Comparison of ENCODE assay signal across 8 cellular contexts in the genomic region with DNA sequence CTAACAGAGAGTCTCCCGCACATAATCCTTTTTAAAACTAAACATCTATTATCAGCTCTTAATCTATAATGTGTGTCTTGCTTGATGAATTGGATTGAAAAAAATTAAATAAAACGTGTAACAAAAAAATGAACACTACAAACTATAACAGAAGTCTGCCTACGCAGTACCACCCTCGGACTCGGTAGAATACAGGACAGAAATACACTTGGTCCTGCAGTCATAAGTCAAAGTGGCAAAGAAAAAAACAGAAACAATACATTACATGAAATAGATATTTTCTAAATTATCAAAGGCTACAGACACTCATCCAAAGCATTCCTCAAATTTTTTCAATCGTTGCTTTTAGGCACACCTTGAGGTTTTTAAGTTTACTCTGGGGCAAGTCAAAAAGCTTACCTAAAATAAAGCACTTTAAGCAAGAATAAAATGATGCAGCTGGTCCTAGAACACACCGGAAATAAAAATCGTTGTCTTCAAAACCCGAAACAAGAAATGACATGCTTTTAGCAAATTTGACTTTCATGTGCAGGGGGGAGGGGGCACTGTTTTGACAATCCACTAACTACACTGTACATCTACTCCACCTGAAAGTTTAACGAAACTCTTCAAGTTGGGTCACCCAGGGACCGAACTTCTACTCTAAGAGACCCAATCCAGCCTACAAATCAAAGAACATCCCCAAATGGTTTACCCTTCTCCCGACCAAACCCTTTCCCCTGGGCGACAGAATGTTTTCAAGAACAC. TPM values are rescaled to one million over a fixed set of nuclear protein-coding genes. Genes with fewer than 3 reads are reported as not detected.
A peak's percentile ranks its signal among the peaks of the same experiment; 100 is the strongest.
DNase-seq lines count a peak whose midpoint lies in the region; ATAC-seq, FAIRE-seq and TF ChIP-seq lines count a peak whose summit lies in the region.

No MANE protein-coding gene starts in this region.

- intact Hi-C loops in adrenal gland (cut with DNase I): no loop called here

- no peaks in the 10 kb centered on the region for H3K27me3 Mint-ChIP-seq in stimulated activated naive B cell treated with anti-CD40 and anti-IgM and Interleukin-4, amounts not matched to agents 10 μg/mL and 1 μg/mL and 100 μg/mL, for 72 hours

- peak overlapping the region; percentile 99 for H3K4me3 Mint-ChIP-seq in stimulated activated naive B cell treated with anti-CD40 and anti-IgM and Interleukin-4, amounts not matched to agents 10 μg/mL and 1 μg/mL and 100 μg/mL, for 72 hours

- DNase-seq in GM19239 (ENCODE audit: insufficient read length, low spot score): no peak
- no peak for DNase-seq in MG63
- no peak for DNase-seq in adrenal gland
- DNase-seq in left kidney (ENCODE audit: low read depth, low spot score): peak; percentile 27
- no peak for DNase-seq in stimulated activated naive B cell treated with anti-CD40 and anti-IgM and Interleukin-4, amounts not matched to agents 10 μg/mL and 1 μg/mL and 100 μg/mL, for 72 hours
- no peak for DNase-seq in NCI-H524 treated with DMSO at 0.1 percent for 48 hours (lab: John Stamatoyannopoulos, UW)
- DNase-seq in DMS79 treated with DMSO at 0.1 percent for 48 hours (lab: John Stamatoyannopoulos, UW): no peak
- DNase-seq in GF-D8 (lab: John Stamatoyannopoulos, UW): no peak

- no peaks in the 10 kb centered on the region for H3K9me3 Mint-ChIP-seq in stimulated activated naive B cell treated with anti-CD40 and anti-IgM and Interleukin-4, amounts not matched to agents 10 μg/mL and 1 μg/mL and 100 μg/mL, for 72 hours

- no peak for TF ChIP-seq POLR2A in adrenal gland (IDR thresholded peaks at IDR 0.05)

- ATAC-seq in stimulated activated naive B cell treated with anti-CD40 and anti-IgM and Interleukin-4, amounts not matched to agents 10 μg/mL and 1 μg/mL and 100 μg/mL, for 72 hours (replicated peaks): no peak

- H3K27me3 ChIP-seq in MG63 (no peaks in the 10 kb centered on the region), adrenal gland (no peaks in the 10 kb centered on the region)

- peak; percentile 88 for FAIRE-seq in GM19239 (lab: Jason Lieb, UNC)

- 2 to 4% (median 3%) methylated on average over 13 of the region's 13 CpGs for WGBS in adrenal gland, 4 donors

- H3K4me3 ChIP-seq in MG63 (peak overlapping the region; percentile 97), adrenal gland (peak overlapping the region; percentile 46 to 97 (median 80))

- TF ChIP-seq CTCF in adrenal gland (IDR thresholded peaks at IDR 0.05): no peak

- H3K36me3 Mint-ChIP-seq in stimulated activated naive B cell treated with anti-CD40 and anti-IgM and Interleukin-4, amounts not matched to agents 10 μg/mL and 1 μg/mL and 100 μg/mL, for 72 hours: peaks cover 0 to 2% of the 10 kb centered on the region in 2 donors

- H3K4me1 ChIP-seq in adrenal gland (replicated peaks in 1 of 2): peaks cover under 1 to 25% of the 10 kb centered on the region in 2 donors

- H3K36me3 ChIP-seq in MG63: peaks cover 9% of the 10 kb centered on the region
- no peaks in the 10 kb centered on the region for H3K36me3 ChIP-seq in adrenal gland (replicated peaks in 1 of 2)

- peaks cover 22 to 40% of the 10 kb centered on the region in 2 donors for H3K4me1 Mint-ChIP-seq in stimulated activated naive B cell treated with anti-CD40 and anti-IgM and Interleukin-4, amounts not matched to agents 10 μg/mL and 1 μg/mL and 100 μg/mL, for 72 hours

- H3K9me3 ChIP-seq in MG63: no peaks in the 10 kb centered on the region
- H3K9me3 ChIP-seq in adrenal gland (replicated peaks in 1 of 3): peaks cover 0 to 5% (median 0%) of the 10 kb centered on the region in 3 donors

- H3K27ac ChIP-seq in adrenal gland: peak overlapping the region; percentile 87 to 97 (median 95)

- peak overlapping the region; percentile 98 for H3K27ac Mint-ChIP-seq in stimulated activated naive B cell treated with anti-CD40 and anti-IgM and Interleukin-4, amounts not matched to agents 10 μg/mL and 1 μg/mL and 100 μg/mL, for 72 hours

RNA-seq across cellular contexts. Expression of a gene that starts 1.3 kb away (rescaled TPM):
- total RNA-seq in MG63 (2014; rRNA removed; shearing (Covaris generic); ENCODE audit: low replicate concordance): 140 and 158 TPM in 2 replicates
- total RNA-seq in adrenal gland: 10 to 100 TPM; 12.3 to 97.9 (median 56.9) TPM
- 10 to 100 TPM in 1 of 3 donors, 1 to 10 TPM in 2; 6.2 to 54.0 (median 9.3) TPM for polyA plus RNA-seq in adrenal gland

RNA-seq across cellular contexts. Expression of a gene that starts 22.9 kb away (rescaled TPM):
- total RNA-seq in MG63 (2014; rRNA removed; shearing (Covaris generic); ENCODE audit: low replicate concordance): 4.7 and 7.4 TPM in 2 replicates
- 10 to 100 TPM in 7 of 8 donors, 1 to 10 TPM in 1; 7.7 to 25.1 (median 14.3) TPM for total RNA-seq in adrenal gland
- polyA plus RNA-seq in adrenal gland: 1 to 10 TPM; 2.7 to 9.5 (median 5.5) TPM
